ENCODE assay signal across 8 cellular contexts in genomic region chr5:60843693-60844428, GRCh38. TPM values are rescaled to one million over a fixed set of nuclear protein-coding genes. Genes with fewer than 3 reads are reported as not detected.
DNase-seq lines count a peak whose midpoint lies in the region; ATAC-seq and TF ChIP-seq lines count a peak whose summit lies in the region.

Gene ELOVL7 (minus strand): TSS chr5:60844269. CDS start chr5:60787397, 56,872 bp downstream.

- H3K9me3 ChIP-seq in mucosa of stomach (ENCODE audit: control insufficient read depth, low read length) (no peaks in the 10 kb centered on the region), stomach (no peaks in the 10 kb centered on the region)

- H3K9ac ChIP-seq in mucosa of stomach (ENCODE audit: low read length), result peak within 1 kb of the TSS; percentile 61

- H3K36me3 Mint-ChIP-seq in activated CD4-positive, alpha-beta T cell treated with anti-CD3 and anti-CD28 coated beads, Interleukin-2, amount 10 ng/mL, durations not matched to agents 7 days and 5 days (ENCODE audit: low read depth), result no peaks in the 10 kb centered on the region

- H3K27ac Mint-ChIP-seq in activated CD4-positive, alpha-beta T cell treated with anti-CD3 and anti-CD28 coated beads, Interleukin-2, amount 10 ng/mL, durations not matched to agents 7 days and 5 days, result peak within 1 kb of the TSS; percentile 60

- no peaks in the 10 kb centered on the region for H3K36me3 ChIP-seq in mucosa of stomach (ENCODE audit: control insufficient read depth, insufficient read depth, low read length)
- H3K36me3 ChIP-seq in stomach, result no peaks in the 10 kb centered on the region

- TF ChIP-seq CTCF in AG09309 (IDR thresholded peaks at IDR 0.05; ENCODE audit: control insufficient read depth, insufficient read depth, low read depth, low read length, missing control alignments) (no peak), stomach (IDR thresholded peaks at IDR 0.05) (peak in 2 of 7 experiments; percentile 12 to 30)

- TF ChIP-seq POLR2A in stomach (IDR thresholded peaks at IDR 0.05), result peak in 1 of 4 donors; percentile 18

- no peaks in the 10 kb centered on the region for H3K9me3 Mint-ChIP-seq in activated CD4-positive, alpha-beta T cell treated with anti-CD3 and anti-CD28 coated beads, Interleukin-2, amount 10 ng/mL, durations not matched to agents 7 days and 5 days

- peak within 1 kb of the TSS; percentile 45 for H3K4me3 ChIP-seq in AG09309 (ENCODE audit: control insufficient read depth, low read depth, low read length)
- H3K4me3 ChIP-seq in mucosa of stomach (ENCODE audit: low read length), result peak within 1 kb of the TSS; percentile 67
- H3K4me3 ChIP-seq in stomach, result peak within 1 kb of the TSS; percentile 71 to 93 (median 76)

- H3K27me3 ChIP-seq in mucosa of stomach (ENCODE audit: control insufficient read depth, insufficient read depth, low read length) (peaks cover 30% of the 10 kb centered on the region), stomach (peaks cover 0 to 44% (median 23%) of the 10 kb centered on the region in 3 donors)

- H3K4me1 ChIP-seq in mucosa of stomach (ENCODE audit: control insufficient read depth, insufficient read depth, low read length) (peaks cover 7% of the 10 kb centered on the region), stomach (peaks cover 12 to 24% (median 19%) of the 10 kb centered on the region in 4 donors)

- 0 to 1% (median 0%) methylated on average over 25 to 98 of the region's 98 CpGs for WGBS in stomach, 5 donors

- intact Hi-C loops in stomach (cut with DNase I; ENCODE audit: low total_unique reads), result no loop called here

- peaks cover 13% of the 10 kb centered on the region for H3K4me1 Mint-ChIP-seq in activated CD4-positive, alpha-beta T cell treated with anti-CD3 and anti-CD28 coated beads, Interleukin-2, amount 10 ng/mL, durations not matched to agents 7 days and 5 days

- POLR2A ChIA-PET in activated CD4-positive, alpha-beta T cell treated with anti-CD3 and anti-CD28 coated beads, Interleukin-2, amount 10 ng/mL, durations not matched to agents 7 days and 5 days (lab: Charles Lee), result interaction anchor here (0.8 kb wide), 1 partner anchor 144 kb away, joined by 4 read pairs; the partner anchor contains the start of gene DEPDC1B

- CTCF ChIA-PET in activated CD4-positive, alpha-beta T cell treated with anti-CD3 and anti-CD28 coated beads, Interleukin-2, amount 10 ng/mL, durations not matched to agents 7 days and 5 days (lab: Charles Lee), result interaction anchor here (1.8 to 2.3 kb wide), 2 partner anchors 9 to 12 kb away, joined by 5 read pairs; no protein-coding TSS in a partner anchor

- H3K27ac ChIP-seq in epithelial cell of prostate, result peak within 1 kb of the TSS; percentile 49
- H3K27ac ChIP-seq in stomach, result peak within 1 kb of the TSS in 4 of 5 donors; percentile 42 to 73 (median 59)

- TF ChIP-seq EP300 in stomach (IDR thresholded peaks at IDR 0.05), result no peak

- ATAC-seq in GM18508 (IDR thresholded peaks at IDR 0.05; ENCODE audit: insufficient read depth, unreplicated experiment) (peak; percentile 73), HG02970 (IDR thresholded peaks at IDR 0.05; ENCODE audit: low FRiP score, unreplicated experiment) (peak; percentile 91)

- DNase-seq in AG09309 (ENCODE audit: low read depth) (no peak), NCI-H2107 treated with DMSO at 0.1 percent for 48 hours (lab: John Stamatoyannopoulos, UW; ENCODE audit: unreplicated experiment) (peak; percentile 26), epithelial cell of prostate (ENCODE audit: low read depth, low spot score) (peak; percentile 39), stomach (peak; percentile 79)
- DNase-seq in activated CD4-positive, alpha-beta T cell treated with anti-CD3 and anti-CD28 coated beads, Interleukin-2, amount 10 ng/mL, durations not matched to agents 7 days and 5 days, result peak; percentile 67

- H3K27me3 Mint-ChIP-seq in activated CD4-positive, alpha-beta T cell treated with anti-CD3 and anti-CD28 coated beads, Interleukin-2, amount 10 ng/mL, durations not matched to agents 7 days and 5 days, result peaks cover 68% of the 10 kb centered on the region

- H3K4me3 Mint-ChIP-seq in activated CD4-positive, alpha-beta T cell treated with anti-CD3 and anti-CD28 coated beads, Interleukin-2, amount 10 ng/mL, durations not matched to agents 7 days and 5 days, result peak within 1 kb of the TSS; percentile 78

RNA-seq across cellular contexts. Expression of gene ELOVL7, which starts in this region (rescaled TPM):
- under 1 TPM; 0.42 to 0.99 TPM for total RNA-seq in activated CD4-positive, alpha-beta T cell treated with anti-CD3 and anti-CD28 coated beads, Interleukin-2, amount 10 ng/mL, durations not matched to agents 7 days and 5 days
- total RNA-seq in stomach, result 10 to 100 TPM in 1 of 5 donors, 1 to 10 TPM in 2, not detected in 2; 1.2 to 12.7 (median 3.3) TPM
- polyA plus RNA-seq in stomach, result 1 to 10 TPM in 2 of 3 donors, under 1 TPM in 1; 0.31 to 1.7 (median 1.6) TPM

Comparison
In these comparisons a context has a peak if more than half of its experiments do, and no peak if none do; other contexts are left out.
1. Peak in DNase-seq in activated CD4-positive, alpha-beta T cell treated with anti-CD3 and anti-CD28 coated beads, Interleukin-2, amount 10 ng/mL, durations not matched to agents 7 days and 5 days; RNA of the gene not detected or under 1 TPM.